In genomic region chrX:154379569-154379951, GRCh38 we compare ENCODE assay signal across 8 cellular contexts. TPM values are rescaled to one million over a fixed set of nuclear protein-coding genes. Genes with fewer than 3 reads are reported as not detected.
A peak's percentile ranks its signal among the peaks of the same experiment; 100 is the strongest.
DNase-seq lines count a peak whose midpoint lies in the region; ATAC-seq and TF ChIP-seq lines count a peak whose summit lies in the region.

No MANE protein-coding gene starts in this region.

- peaks cover 38% of the 10 kb centered on the region for H3K79me2 ChIP-seq in PC-3 (ENCODE audit: low read length)

- H3K27me3 ChIP-seq in PC-3 (ENCODE audit: low read length) = no peaks in the 10 kb centered on the region
- H3K27me3 ChIP-seq in esophagus muscularis mucosa = no peaks in the 10 kb centered on the region
- H3K27me3 ChIP-seq in psoas muscle (ENCODE audit: insufficient read depth in 3 of 3, low read length in 2 of 3) = no peaks in the 10 kb centered on the region

- H3K4me1 ChIP-seq in PC-3 (ENCODE audit: insufficient read depth, low read length) (peaks cover 20% of the 10 kb centered on the region), esophagus muscularis mucosa (peaks cover 6 to 66% (median 55%) of the 10 kb centered on the region in 4 donors), psoas muscle (no peaks in the 10 kb centered on the region)

- H3K9me2 ChIP-seq in PC-3 (replicated peaks; ENCODE audit: low read length) = no peaks in the 10 kb centered on the region

- ATAC-seq in GM18505 (IDR thresholded peaks at IDR 0.05; ENCODE audit: unreplicated experiment) = peak; percentile 0
- ATAC-seq in PC-3 = no peak
- ATAC-seq in psoas muscle = peak in 1 of 4 donors; percentile 1
- ATAC-seq in HG03378 (IDR thresholded peaks at IDR 0.05; ENCODE audit: unreplicated experiment) = no peak
- no peak for ATAC-seq in GM21529 (IDR thresholded peaks at IDR 0.05; ENCODE audit: unreplicated experiment)

- no TSS peak for BruUV-seq in PC-3 (replicated peaks; lab: Mats Ljungman, UMichigan)

- H3K9me3 ChIP-seq in PC-3 (ENCODE audit: low read length) = no peaks in the 10 kb centered on the region
- H3K9me3 ChIP-seq in esophagus muscularis mucosa = no peaks in the 10 kb centered on the region
- H3K9me3 ChIP-seq in psoas muscle = no peaks in the 10 kb centered on the region

- peak overlapping the region; percentile 98 for H3K9ac ChIP-seq in PC-3 (ENCODE audit: low read length)

- intact Hi-C loops in PC-3 (cut with micrococcal nuclease) (loop anchor here (10.0 kb wide), 1 partner anchor 405 kb away; the partner anchor contains the start of genes HCFC1 and TMEM187), esophagus muscularis mucosa (cut with DNase I) (no loop called here), psoas muscle (cut with DNase I) (no loop called here)

- H4K20me1 ChIP-seq in PC-3 (ENCODE audit: low read length) = peaks cover 5% of the 10 kb centered on the region; the same call in 1 of the 2 replicates

- no peaks in the 10 kb centered on the region for H3F3A ChIP-seq in PC-3 (ENCODE audit: low read length, unreplicated experiment)

- peak overlapping the region; percentile 66 for H2AFZ ChIP-seq in PC-3 (ENCODE audit: low read length)

- TF ChIP-seq EP300 in esophagus muscularis mucosa (IDR thresholded peaks at IDR 0.05) = no peak

- H3K4me2 ChIP-seq in PC-3 (ENCODE audit: low read length) = peak overlapping the region; percentile 98

- no peak for TF ChIP-seq CTCF in PC-3 (conservative IDR thresholded peaks at IDR 0.05; ENCODE audit: low read depth, low read length)
- TF ChIP-seq CTCF in esophagus muscularis mucosa (IDR thresholded peaks at IDR 0.05) = no peak
- no peak for TF ChIP-seq CTCF in psoas muscle (IDR thresholded peaks at IDR 0.05)

- CTCF ChIA-PET in PC-3 (lab: Charles Lee) = no interaction called here

- POLR2A ChIA-PET in PC-3 (lab: Charles Lee; ENCODE audit: unreplicated experiment) = interaction anchor here (0.6 to 0.7 kb wide), 3 partner anchors 17 to 78 kb away, joined by 3 to 13 read pairs (median 6); no protein-coding TSS in a partner anchor

- no peak for DNase-seq in PC-3
- DNase-seq in esophagus muscularis mucosa (ENCODE audit: extremely low spot score) = no peak
- no peak for DNase-seq in psoas muscle
- no peak for DNase-seq in EL
- no peak for DNase-seq in SHP77 (lab: John Stamatoyannopoulos, UW)

- H3K27ac ChIP-seq in PC-3 (ENCODE audit: low read length) (peak overlapping the region; percentile 76), esophagus muscularis mucosa (replicated peaks in 1 of 4) (peak overlapping the region; percentile 92 to 99 (median 96)), psoas muscle (peak overlapping the region; percentile 95)

- H3K36me3 ChIP-seq in PC-3 (ENCODE audit: low read depth, low read length) (no peaks in the 10 kb centered on the region; the same call in 1 of the 2 replicates), esophagus muscularis mucosa (peaks cover 0 to 19% (median 3%) of the 10 kb centered on the region in 4 donors), psoas muscle (ENCODE audit: insufficient read depth in 1 of 2, low read depth in 1 of 2) (peaks cover 0 to 5% of the 10 kb centered on the region in 2 donors)

- 76% methylated on average over 32 of the region's 38 CpGs for WGBS in esophagus muscularis mucosa
- WGBS in psoas muscle, 3 donors = 0 to 37% (median 1%) methylated on average over 2 to 38 of the region's 38 CpGs

- H3K4me3 ChIP-seq in PC-3 (ENCODE audit: low read length) = peak overlapping the region; percentile 95
- H3K4me3 ChIP-seq in esophagus muscularis mucosa = peak overlapping the region; percentile 69 to 80 (median 74)
- peak overlapping the region; percentile 76 for H3K4me3 ChIP-seq in psoas muscle

- TF ChIP-seq POLR2A in GM18505 (IDR thresholded peaks at IDR 0.05; ENCODE audit: borderline replicate concordance, extremely low read depth, insufficient read depth, insufficient read length) = no peak
- TF ChIP-seq POLR2A in esophagus muscularis mucosa (IDR thresholded peaks at IDR 0.05; ENCODE audit: low read depth) = no peak

RNA-seq across cellular contexts. Expression of gene EMD, which starts 0.5 kb away (rescaled TPM):
- total RNA-seq in PC-3 (2014; rRNA removed) = 46.8 and 49.0 TPM in 2 replicates
- 10 to 100 TPM; 37.0 to 64.7 (median 57.7) TPM for total RNA-seq in esophagus muscularis mucosa
- total RNA-seq in psoas muscle = 10 to 100 TPM; 61.1 to 78.2 (median 66.5) TPM
- 100 to 1,000 TPM in 1 of 3 donors, 10 to 100 TPM in 2; 91.6 to 101 (median 94.9) TPM for polyA plus RNA-seq in psoas muscle

RNA-seq across cellular contexts. Expression of gene FLNA, which starts 5.1 kb away (rescaled TPM):
- total RNA-seq in PC-3 (2014; rRNA removed) = 2,058 and 3,170 TPM in 2 replicates
- total RNA-seq in esophagus muscularis mucosa = over 10,000 TPM in 3 of 4 donors, 1,000 to 10,000 TPM in 1; 8,941 to 16,544 (median 12,362) TPM
- 10 to 100 TPM; 66.9 to 92.5 (median 76.4) TPM for total RNA-seq in psoas muscle
- 100 to 1,000 TPM in 1 of 3 donors, 10 to 100 TPM in 2; 45.7 to 106 (median 56.0) TPM for polyA plus RNA-seq in psoas muscle

RNA-seq across cellular contexts. Expression of gene RPL10, which starts 18.6 kb away (rescaled TPM):
- total RNA-seq in PC-3 (2014; rRNA removed) (2,879 and 3,401 TPM in 2 replicates), esophagus muscularis mucosa (1,000 to 10,000 TPM; 2,150 to 7,554 (median 4,519) TPM), psoas muscle (1,000 to 10,000 TPM; 1,403 to 2,633 (median 2,325) TPM)
- polyA plus RNA-seq in psoas muscle = 1,000 to 10,000 TPM; 4,938 to 5,433 (median 5,248) TPM

RNA-seq across cellular contexts. Expression of gene DNASE1L1, which starts 29.5 kb away (rescaled TPM):
- 29.8 TPM in 2 replicates for total RNA-seq in PC-3 (2014; rRNA removed)
- 10 to 100 TPM; 19.9 to 24.3 (median 22.6) TPM for total RNA-seq in esophagus muscularis mucosa
- 100 to 1,000 TPM in 2 of 4 donors, 10 to 100 TPM in 2; 72.6 to 149 (median 111) TPM for total RNA-seq in psoas muscle
- polyA plus RNA-seq in psoas muscle = 10 to 100 TPM; 42.2 to 75.1 (median 71.1) TPM

RNA-seq across cellular contexts. Expression of gene TAFAZZIN, which starts 31.8 kb away (rescaled TPM):
- total RNA-seq in PC-3 (2014; rRNA removed) (39.4 and 41.5 TPM in 2 replicates), esophagus muscularis mucosa (10 to 100 TPM; 18.6 to 43.6 (median 32.5) TPM), psoas muscle (10 to 100 TPM; 17.7 to 25.5 (median 23.6) TPM)
- polyA plus RNA-seq in psoas muscle = 10 to 100 TPM; 19.2 to 21.8 (median 20.7) TPM

Comparison
In these comparisons a context has a peak if more than half of its experiments do, and no peak if none do; other contexts are left out.
1. RNA of gene FLNA, which starts 5.1 kb away (total RNA-seq): 8,941 to 16,544 TPM in esophagus muscularis mucosa and 2,058 to 3,170 TPM in PC-3; 66.9 to 92.5 TPM in psoas muscle; every median in the first group is over 10 times any median in the second.
2. Peak in every context shown above with its lines, with median percentiles within 50 percentile points of each other: H3K27ac ChIP-seq and H3K4me3 ChIP-seq.